In genomic region chr4:85477538-85477937, GRCh38 we compare ENCODE assay signal across 11 cellular contexts. TPM values are rescaled to one million over a fixed set of nuclear protein-coding genes. Genes with fewer than 3 reads are reported as not detected.
DNase-seq lines count a peak whose midpoint lies in the region; ATAC-seq and TF ChIP-seq lines count a peak whose summit lies in the region.
"Had no signal": no experiment of that assay in that cellular context is flagged by ENCODE, and none has a peak within 500 bp of the region (broad histone marks: within the 10 kb centered on the region; RNA-seq: fewer than 3 reads in every experiment).

No MANE protein-coding gene starts in this region.

- H3K27ac ChIP-seq in HEK293 (ENCODE audit: extremely low read depth, low read depth, low read length) (no peak overlapping the region), uterus (no peak overlapping the region), dorsolateral prefrontal cortex (peak overlapping the region in 1 of 59 donors; percentile 11)

- no peak for TF ChIP-seq POLR2A in uterus (IDR thresholded peaks at IDR 0.05)

- CTCF ChIA-PET in HEK293 (lab: Yijun Ruan, JAX), result interaction anchor here (0.7 kb wide), 1 partner anchor 37 kb away, joined by 3 read pairs; no protein-coding TSS in a partner anchor
- CTCF ChIA-PET in activated B cell treated with CpG ODN at 0.5 μM for 24 hours (lab: Charles Lee), result no interaction called here

- H3K4me1 Mint-ChIP-seq in activated B cell treated with CpG ODN at 0.5 μM for 24 hours (peaks cover 72% of the 10 kb centered on the region), nephron (peaks cover 48% of the 10 kb centered on the region)

- H3K36me3 Mint-ChIP-seq in activated B cell treated with CpG ODN at 0.5 μM for 24 hours (ENCODE audit: low read depth) (peaks cover 29% of the 10 kb centered on the region), nephron (ENCODE audit: low read depth) (no peaks in the 10 kb centered on the region)

- H3K27me3 ChIP-seq in uterus (no peaks in the 10 kb centered on the region), dorsolateral prefrontal cortex (peaks cover 0 to 30% (median 6%) of the 10 kb centered on the region in 45 donors)
- H3K27me3 ChIP-seq: colonic mucosa had no signal

- H3K27ac Mint-ChIP-seq in activated B cell treated with CpG ODN at 0.5 μM for 24 hours (peak overlapping the region; percentile 85), nephron (peak overlapping the region; percentile 50 to 74 (median 71))

- intact Hi-C loops in activated B cell treated with CpG ODN at 0.5 μM for 24 hours (cut with micrococcal nuclease) (loop anchor here (5.0 kb wide), 3 partner anchors 35 to 330 kb away; no protein-coding TSS in a partner anchor), uterus (cut with DNase I; ENCODE audit: low total_unique reads) (no loop called here), dorsolateral prefrontal cortex (cut with DNase I) (loop anchor here in 1 of 2 donors (5.0 kb wide), 1 partner anchor 195 kb away; no protein-coding TSS in a partner anchor)

- H3K4me3 ChIP-seq in HEK293 (ENCODE audit: low read depth, low read length) (no peak overlapping the region), uterus (no peak overlapping the region), dorsolateral prefrontal cortex (peak overlapping the region in 21 of 59 donors; percentile 1 to 76 (median 64))
- H3K4me3 ChIP-seq: colonic mucosa had no signal

- ATAC-seq in activated B cell treated with CpG ODN at 0.5 μM for 24 hours (ENCODE audit: low read depth), result no peak
- no peak for ATAC-seq in HG03442 (IDR thresholded peaks at IDR 0.05; ENCODE audit: unreplicated experiment)

- H3K4me1 ChIP-seq in HEK293 (ENCODE audit: control insufficient read depth, insufficient read depth, low read length), result 0 out of 2 replicates have a peak, but pooled peaks cover 2% of the 10 kb centered on the region
- H3K4me1 ChIP-seq in uterus, result no peaks in the 10 kb centered on the region
- H3K4me1 ChIP-seq: colonic mucosa had no signal

- DNase-seq in ELR (ENCODE audit: low read depth) (peak; percentile 45), activated B cell treated with CpG ODN at 0.5 μM for 24 hours (no peak), uterus (no peak), dorsolateral prefrontal cortex (no peak), D341Med (ENCODE audit: low spot score) (no peak)
- DNase-seq: colonic mucosa, NCI-H1694 treated with DMSO at 0.1 percent for 48 hours, OCI-M1 had no signal

- POLR2A ChIA-PET in HEK293 (lab: Yijun Ruan, JAX) (no interaction called here), activated B cell treated with CpG ODN at 0.5 μM for 24 hours (lab: Charles Lee) (interaction anchor here (1.7 kb wide), 1 partner anchor 12 kb away, joined by 6 read pairs; no protein-coding TSS in a partner anchor)

- H3K27me3 Mint-ChIP-seq in activated B cell treated with CpG ODN at 0.5 μM for 24 hours, result no peaks in the 10 kb centered on the region
- peaks cover 4% of the 10 kb centered on the region for H3K27me3 Mint-ChIP-seq in nephron (ENCODE audit: low read depth)

- H3K4me3 Mint-ChIP-seq in activated B cell treated with CpG ODN at 0.5 μM for 24 hours (peak overlapping the region; percentile 81), nephron (peak overlapping the region; percentile 58 to 85 (median 75))

- TF ChIP-seq CTCF in HEK293 (tag by site-specific recombination; IDR thresholded peaks at IDR 0.05), result no peak
- TF ChIP-seq CTCF in activated B cell treated with CpG ODN at 0.5 μM for 24 hours (IDR thresholded peaks at IDR 0.05), result no peak
- no peak for TF ChIP-seq CTCF in nephron (IDR thresholded peaks at IDR 0.05; ENCODE audit: unreplicated experiment in 3 of 3)
- no peak for TF ChIP-seq CTCF in uterus (IDR thresholded peaks at IDR 0.05)
- no peak for TF ChIP-seq CTCF in dorsolateral prefrontal cortex (IDR thresholded peaks at IDR 0.05 in 54 of 56, conservative IDR thresholded peaks at IDR 0.05 in 2 of 56; ENCODE audit: low read depth in 1 of 56, partially characterized antibody in 56 of 56)

- H3K9me3 Mint-ChIP-seq in activated B cell treated with CpG ODN at 0.5 μM for 24 hours (no peaks in the 10 kb centered on the region), nephron (no peaks in the 10 kb centered on the region)

- H3K36me3 ChIP-seq in HEK293 (ENCODE audit: control insufficient read depth in 2 of 2, insufficient read depth in 1 of 2, low read length in 2 of 2), result no peaks in the 10 kb centered on the region
- no peaks in the 10 kb centered on the region for H3K36me3 ChIP-seq in uterus
- H3K36me3 ChIP-seq: colonic mucosa had no signal

- H3K9me3 ChIP-seq in HEK293 (ENCODE audit: control insufficient read depth, insufficient read depth, low read depth, low read length) (no peaks in the 10 kb centered on the region), uterus (no peaks in the 10 kb centered on the region)
- H3K9me3 ChIP-seq: colonic mucosa had no signal

TF ChIP-seq in HEK293, 187 proteins besides CTCF, POLR2A, EP300 and RAD21:
- no peak for TF ChIP-seq TRIM28 (IDR thresholded peaks at IDR 0.05; ENCODE audit: borderline replicate concordance, low read length)
- no peak for TF ChIP-seq EGR2 (tag by site-specific recombination; IDR thresholded peaks at IDR 0.05; ENCODE audit: low read depth)
- TF ChIP-seq ZNF701 (tag by site-specific recombination; IDR thresholded peaks at IDR 0.05), result no peak
- no peak for TF ChIP-seq ZSCAN5A (tag by site-specific recombination; IDR thresholded peaks at IDR 0.05)
- TF ChIP-seq GLI4 (tag by site-specific recombination; IDR thresholded peaks at IDR 0.05), result no peak
- no peak for TF ChIP-seq ZNF747 (tag by site-specific recombination; IDR thresholded peaks at IDR 0.05)
- TF ChIP-seq SCRT1 (tag by site-specific recombination; IDR thresholded peaks at IDR 0.05; ENCODE audit: borderline replicate concordance), result 0 out of 2 replicates have a peak, but pooled peaks have one; percentile 45
- TF ChIP-seq SCRT2 (tag by site-specific recombination; IDR thresholded peaks at IDR 0.05), result peak; percentile 89
- TF ChIP-seq ZNF274 (IDR thresholded peaks at IDR 0.05; ENCODE audit: low read length), result no peak
- TF ChIP-seq ZNF274 (tag by site-specific recombination; IDR thresholded peaks at IDR 0.05; ENCODE audit: borderline replicate concordance), result no peak
- no peak for TF ChIP-seq ZBTB49 (tag by site-specific recombination; IDR thresholded peaks at IDR 0.05; ENCODE audit: low read depth)
- no peak for TF ChIP-seq ZNF692 (tag by site-specific recombination; IDR thresholded peaks at IDR 0.05)

RNA-seq across cellular contexts. Expression of gene ARHGAP24, which starts 2.6 kb away (rescaled TPM):
- total RNA-seq in activated B cell treated with CpG ODN at 0.5 μM for 24 hours (155 and 231 TPM in 2 replicates), uterus (10 to 100 TPM; 12.1 to 60.8 (median 18.9) TPM), dorsolateral prefrontal cortex (10 to 100 TPM in 119 of 120 experiments, 1 to 10 TPM in 1; 7.6 to 37.1 (median 18.6) TPM)
